In genomic region chr17:80224683-80225082, GRCh38 we compare ENCODE assay signal across 1 cellular context.
TF ChIP-seq lines count a peak whose summit lies in the region.

No MANE protein-coding gene starts in this region.

TF ChIP-seq in WTC11, 78 proteins besides CTCF, POLR2A, EP300 and RAD21 (continued from another document):
- TF ChIP-seq ATF6 (CRISPR knock-in tag; IDR thresholded peaks at IDR 0.05), result no peak
- TF ChIP-seq ZSCAN18 (CRISPR knock-in tag; IDR thresholded peaks at IDR 0.05), result no peak
- no peak for TF ChIP-seq ZNF232 (CRISPR knock-in tag; IDR thresholded peaks at IDR 0.05)
- TF ChIP-seq ZNF425 (CRISPR knock-in tag; conservative IDR thresholded peaks at IDR 0.05), result no peak
- no peak for TF ChIP-seq AR (CRISPR knock-in tag; IDR thresholded peaks at IDR 0.05)
